Comparison of ENCODE assay signal across 1 cellular context in genomic region chr3:136595862-136596697, GRCh38.
TF ChIP-seq lines count a peak whose summit lies in the region.

No MANE protein-coding gene starts in this region.

TF ChIP-seq in GM23338, 12 proteins besides CTCF, POLR2A, EP300 and RAD21 (continued from another document):
- TF ChIP-seq ZNF462 (CRISPR knock-in tag; IDR thresholded peaks at IDR 0.05), result no peak
- TF ChIP-seq JUNB (IDR thresholded peaks at IDR 0.05; ENCODE audit: unreplicated experiment), result no peak
- TF ChIP-seq REST (IDR thresholded peaks at IDR 0.05; ENCODE audit: unreplicated experiment), result no peak
- no peak for TF ChIP-seq NANOG (IDR thresholded peaks at IDR 0.05; ENCODE audit: borderline replicate concordance)
- no peak for TF ChIP-seq STAT1 (IDR thresholded peaks at IDR 0.05; ENCODE audit: unreplicated experiment)
- no peak for TF ChIP-seq ZNF114 (CRISPR knock-in tag; IDR thresholded peaks at IDR 0.05)
- no peak for TF ChIP-seq CREB1 (CRISPR knock-in tag; IDR thresholded peaks at IDR 0.05; ENCODE audit: low read depth)
- TF ChIP-seq POLR2AphosphoS5 (IDR thresholded peaks at IDR 0.05; ENCODE audit: low read depth), result no peak
